ENCODE assay signal across 8 cellular contexts in the genomic region with DNA sequence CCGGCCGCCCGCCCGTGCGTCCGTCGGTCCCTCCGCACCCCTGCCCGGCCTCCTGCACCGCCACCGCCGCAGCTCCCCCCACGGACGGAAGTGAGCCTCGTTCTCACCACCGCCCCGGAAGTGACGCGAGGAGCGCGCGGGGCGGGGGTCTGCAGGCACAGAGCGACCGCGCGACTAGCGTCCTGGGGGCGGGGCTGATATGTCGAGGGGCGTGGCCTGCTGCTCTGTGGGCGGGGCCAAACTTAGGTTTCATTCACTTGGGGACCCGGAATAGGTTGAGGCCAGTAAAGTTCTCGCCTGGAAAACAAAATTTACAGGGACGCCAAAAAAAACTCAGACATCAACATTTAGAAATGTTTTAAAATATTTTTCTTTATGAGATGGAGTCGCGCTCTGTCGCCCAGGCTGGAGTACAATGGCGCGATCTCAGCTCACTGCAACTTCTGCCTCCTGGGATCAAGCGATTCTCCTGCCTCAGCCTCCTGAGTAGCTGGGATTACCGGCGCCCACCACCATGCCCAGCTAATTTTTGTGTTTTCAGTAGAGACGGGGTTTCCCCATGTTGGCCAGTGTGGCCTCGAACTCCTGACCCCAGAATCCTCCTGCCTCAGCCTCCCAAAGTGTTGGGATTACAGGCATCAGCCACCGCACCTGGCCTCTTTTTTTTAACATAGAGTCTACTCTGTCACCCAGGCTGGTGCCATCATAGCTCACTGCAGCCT. TPM values are rescaled to one million over a fixed set of nuclear protein-coding genes. Genes with fewer than 3 reads are reported as not detected.
DNase-seq lines count a peak whose midpoint lies in the region; ATAC-seq and TF ChIP-seq lines count a peak whose summit lies in the region.
"Not testable (repeated sequence)": the region's sequence is repeated elsewhere in the genome, so short reads cannot be mapped to it uniquely, and the experiment has no call there.

Gene ABHD17A, minus strand, starts transcription at position 99 of the 722 bp plus-strand sequence. CDS start 3,930 bp downstream, outside the sequence.

- peak within 1 kb of the TSS; percentile 96 for H3K9ac ChIP-seq in skeletal muscle satellite cell (ENCODE audit: low read depth, low read length)

- peak; percentile 88 for ATAC-seq in GM18868 (IDR thresholded peaks at IDR 0.05; ENCODE audit: unreplicated experiment)
- peak; percentile 73 for ATAC-seq in HG03196 (IDR thresholded peaks at IDR 0.05; ENCODE audit: unreplicated experiment)

- TF ChIP-seq CTCF in cardiac fibroblast (IDR thresholded peaks at IDR 0.05; ENCODE audit: low read depth, low read length): not testable (repeated sequence)

- peak within 1 kb of the TSS; percentile 92 for H3K4me2 ChIP-seq in skeletal muscle satellite cell (ENCODE audit: low read length)

- H3K4me1 ChIP-seq in skeletal muscle satellite cell (ENCODE audit: control insufficient read depth, insufficient read depth, low read length): peaks cover 24% of the 10 kb centered on the region

- peak within 1 kb of the TSS; percentile 92 to 99 for H3K4me3 ChIP-seq in cardiac fibroblast (replicated peaks in 1 of 2; ENCODE audit: low read depth in 2 of 2, low read length in 2 of 2)
- H3K4me3 ChIP-seq in skeletal muscle satellite cell (ENCODE audit: low read length): peak within 1 kb of the TSS; percentile 99

- peak; percentile 81 for DNase-seq in A172 (ENCODE audit: low spot score)
- peak; percentile 84 for DNase-seq in NCI-H460 (ENCODE audit: extremely low read depth, low read depth)
- peak; percentile 89 for DNase-seq in activated CD4-positive, CD25-positive, alpha-beta regulatory T cell treated with anti-CD3 and anti-CD28 coated beads, Interleukin-2, amount 50 U/mL, for 16 hours (ENCODE audit: low read depth, low spot score)
- peak; percentile 89 to 95 for DNase-seq in cardiac fibroblast (ENCODE audit: low read depth in 2 of 2)
- peak; percentile 97 for DNase-seq in iPS-NIHi11 (ENCODE audit: low spot score)

- not testable (repeated sequence) for H3K9me3 ChIP-seq in skeletal muscle satellite cell (replicated peaks; ENCODE audit: low read length)

- not testable (repeated sequence) for H3K36me3 ChIP-seq in skeletal muscle satellite cell (ENCODE audit: insufficient read depth, low read length)

- H3K27me3 ChIP-seq in skeletal muscle satellite cell (ENCODE audit: control insufficient read depth, insufficient read depth, low read length): not testable (repeated sequence)

RNA-seq across cellular contexts. Expression of gene ABHD17A, which starts in this region (rescaled TPM):
- 72.6 and 120 TPM in 2 replicates for total RNA-seq in A172 (2014; rRNA removed; shearing (Covaris generic))
- total RNA-seq in NCI-H460 (2014; rRNA removed; shearing (Covaris generic)): 27.0 and 37.1 TPM in 2 replicates
- 122 and 149 TPM in 2 replicates for polyA plus RNA-seq in NCI-H460 (2014; cell fraction: nucleus; rRNA removed)
- total RNA-seq in skeletal muscle satellite cell (2012; rRNA removed): 61.8 and 64.4 TPM in 2 replicates

Comparison
In these comparisons a context has a peak if more than half of its experiments do, and no peak if none do; other contexts are left out.
1. Peak in every context shown above with its lines: DNase-seq, ATAC-seq and H3K4me3 ChIP-seq.